In the genomic region with DNA sequence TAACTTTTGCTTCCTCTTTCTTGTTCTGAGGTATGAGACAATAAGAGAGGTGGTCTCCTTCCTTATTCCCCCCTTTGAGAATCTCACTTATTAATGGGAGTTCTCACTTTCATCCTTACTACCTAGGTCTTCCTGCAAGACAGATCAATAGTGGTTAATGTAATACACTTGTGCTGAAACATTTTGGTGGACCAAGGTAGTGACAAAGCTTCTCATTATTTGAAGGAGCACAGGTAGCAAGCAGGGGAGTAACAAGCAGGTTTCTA, we compare ENCODE assay signal across 1 cellular context.
TF ChIP-seq lines count a peak whose summit lies in the region.

No MANE protein-coding gene starts in this region.

TF ChIP-seq in GM23338, 12 proteins besides CTCF, POLR2A, EP300 and RAD21 (continued from another document):
- TF ChIP-seq ZNF114 (CRISPR knock-in tag; IDR thresholded peaks at IDR 0.05) (no peak), POLR2AphosphoS5 (IDR thresholded peaks at IDR 0.05; ENCODE audit: low read depth) (no peak), NANOG (IDR thresholded peaks at IDR 0.05; ENCODE audit: borderline replicate concordance) (no peak), JUNB (IDR thresholded peaks at IDR 0.05; ENCODE audit: unreplicated experiment) (no peak), ZNF462 (CRISPR knock-in tag; IDR thresholded peaks at IDR 0.05) (no peak), EZH2 (IDR thresholded peaks at IDR 0.05; ENCODE audit: low read depth, unreplicated experiment) (no peak), ZNF331 (CRISPR knock-in tag; IDR thresholded peaks at IDR 0.05; ENCODE audit: low read depth) (no peak), CREB1 (CRISPR knock-in tag; IDR thresholded peaks at IDR 0.05; ENCODE audit: low read depth) (no peak)
